Comparison of ENCODE assay signal across 9 cellular contexts in genomic region chr9:98707158-98708102, GRCh38. TPM values are rescaled to one million over a fixed set of nuclear protein-coding genes. Genes with fewer than 3 reads are reported as not detected.
DNase-seq lines count a peak whose midpoint lies in the region; ATAC-seq and TF ChIP-seq lines count a peak whose summit lies in the region.
"Had no signal": no experiment of that assay in that cellular context is flagged by ENCODE, and none has a peak within 500 bp of the region (broad histone marks: within the 10 kb centered on the region; RNA-seq: fewer than 3 reads in every experiment).

No MANE protein-coding gene starts in this region.

- H2AFZ ChIP-seq in fibroblast of lung (ENCODE audit: low read length): peak overlapping the region; percentile 33
- peak overlapping the region; percentile 27 for H2AFZ ChIP-seq in neural cell (ENCODE audit: low read depth, low read length)

- peak overlapping the region; percentile 82 for H3K4me2 ChIP-seq in fibroblast of lung (ENCODE audit: extremely low read depth, insufficient read depth, low read length)
- H3K4me2 ChIP-seq in neural cell (ENCODE audit: low read length): peak overlapping the region; percentile 87

- H3K36me3 ChIP-seq in fibroblast of lung (ENCODE audit: control insufficient read depth, insufficient read depth, low read length) (no peaks in the 10 kb centered on the region), neural cell (ENCODE audit: insufficient read depth, low read length) (no peaks in the 10 kb centered on the region)

- no peaks in the 10 kb centered on the region for H3K9me2 ChIP-seq in neural cell (ENCODE audit: insufficient read depth, low read length)

- DNase-seq in Daoy (ENCODE audit: low read depth) (peak; percentile 88), RWPE1 (ENCODE audit: low spot score) (peak; percentile 60), fibroblast of lung (ENCODE audit: low read depth in 2 of 2) (peak; percentile 82 to 83), omental fat pad (ENCODE audit: low spot score) (no peak)

- H3K9ac ChIP-seq in fibroblast of lung (ENCODE audit: insufficient read depth, low read length): no peak overlapping the region
- peak overlapping the region; percentile 69 for H3K9ac ChIP-seq in neural cell (ENCODE audit: low read length)

- peak; percentile 9 for TF ChIP-seq EP300 in neural cell (conservative IDR thresholded peaks at IDR 0.05; ENCODE audit: poor library complexity, severe bottlenecking)

- CTCF ChIA-PET in RWPE1 (lab: Yijun Ruan, JAX): interaction anchor here (0.7 to 1.9 kb wide), 2 partner anchors 392 to 549 kb away, joined by 3 to 5 read pairs; no protein-coding TSS in a partner anchor

- ATAC-seq in HG03442 (IDR thresholded peaks at IDR 0.05; ENCODE audit: unreplicated experiment): peak; percentile 42
- no peak for ATAC-seq in HG03025 (IDR thresholded peaks at IDR 0.05; ENCODE audit: low FRiP score, unreplicated experiment)
- no peak for ATAC-seq in HG02840 (IDR thresholded peaks at IDR 0.05; ENCODE audit: low FRiP score, unreplicated experiment)
- no peak for ATAC-seq in omental fat pad (ENCODE audit: low FRiP score)

- H3K9me3 ChIP-seq in fibroblast of lung (ENCODE audit: control insufficient read depth, insufficient read depth, low read depth, low read length) (no peaks in the 10 kb centered on the region), neural cell (ENCODE audit: low read length) (no peaks in the 10 kb centered on the region)

- H3K4me3 ChIP-seq in fibroblast of lung (replicated peaks in 1 of 4; ENCODE audit: control extremely low read depth in 1 of 4, insufficient read depth in 1 of 4, low read depth in 3 of 4, low read length in 4 of 4) (peak overlapping the region in 3 of 4 experiments; percentile 29 to 47 (median 42)), neural cell (ENCODE audit: low read length) (peak overlapping the region; percentile 91)

- H3K27me3 ChIP-seq in fibroblast of lung (ENCODE audit: control insufficient read depth, insufficient read depth, low read length) (peaks cover 36% of the 10 kb centered on the region), neural cell (ENCODE audit: insufficient read depth, low read depth, low read length) (peaks cover 52% of the 10 kb centered on the region)

- H3K79me2 ChIP-seq in fibroblast of lung (ENCODE audit: control insufficient read depth, insufficient read depth, low read length) (no peaks in the 10 kb centered on the region), neural cell (replicated peaks; ENCODE audit: insufficient read depth, low read length) (no peaks in the 10 kb centered on the region)

- H4K20me1 ChIP-seq in fibroblast of lung (ENCODE audit: control insufficient read depth, extremely low read depth, insufficient read depth, low read length) (no peaks in the 10 kb centered on the region), neural cell (ENCODE audit: insufficient read depth) (no peaks in the 10 kb centered on the region)

- no peaks in the 10 kb centered on the region for H3K4me1 ChIP-seq in fibroblast of lung (ENCODE audit: control insufficient read depth, extremely low read depth, insufficient read depth, low read length)

- TF ChIP-seq RAD21 in neural cell (conservative IDR thresholded peaks at IDR 0.05): peak; percentile 81

- H3K27ac ChIP-seq in RWPE1 (no peak overlapping the region), fibroblast of lung (ENCODE audit: insufficient read depth, low read length) (no peak overlapping the region), neural cell (ENCODE audit: low read length) (peak overlapping the region; percentile 72)

- POLR2A ChIA-PET in RWPE1 (lab: Yijun Ruan, JAX; ENCODE audit: low non-redundant PET): no interaction called here

- no peak; the same call in 1 of the 2 replicates for TF ChIP-seq CTCF in RWPE1 (conservative IDR thresholded peaks at IDR 0.05; ENCODE audit: low read depth)
- TF ChIP-seq CTCF in fibroblast of lung (conservative IDR thresholded peaks at IDR 0.05 in 1 of 2, IDR thresholded peaks at IDR 0.05 in 1 of 2; ENCODE audit: low read depth in 1 of 2, low read length in 2 of 2): peak; percentile 56 to 72
- TF ChIP-seq CTCF in neural cell (IDR thresholded peaks at IDR 0.05; ENCODE audit: poor library complexity, severe bottlenecking): peak; percentile 89
- no peak for TF ChIP-seq CTCF in omental fat pad (IDR thresholded peaks at IDR 0.05)

- no peaks in the 10 kb centered on the region for H3F3A ChIP-seq in neural cell (ENCODE audit: insufficient read depth, low read length, poor library complexity, severe bottlenecking)

TF ChIP-seq in neural cell, 6 proteins besides CTCF, POLR2A, EP300 and RAD21:
- TF ChIP-seq POLR2AphosphoS5 (IDR thresholded peaks at IDR 0.05) (no peak), SMC3 (conservative IDR thresholded peaks at IDR 0.05; ENCODE audit: poor library complexity) (peak; percentile 77), MXI1 (conservative IDR thresholded peaks at IDR 0.05; ENCODE audit: poor library complexity, severe bottlenecking) (peak; percentile 19)

RNA-seq across cellular contexts. Expression of gene GABBR2, which starts 1.3 kb away (rescaled TPM):
- 0.74 and 1.5 TPM in 2 replicates for total RNA-seq in Daoy (2014; rRNA removed; shearing (Covaris generic))
- under 0.01 and 0.33 TPM in 2 replicates for total RNA-seq in fibroblast of lung
- 0.32 and 0.88 TPM in 2 replicates for polyA plus RNA-seq in fibroblast of lung
- 0.78 and 1.3 TPM in 2 replicates for polyA plus RNA-seq in fibroblast of lung (2012)
- 1.6 and 17.3 TPM in 2 replicates for polyA minus RNA-seq in fibroblast of lung (ENCODE audit: low replicate concordance)
- polyA plus RNA-seq in neural cell: 7.1 and 8.7 TPM in 2 replicates
- polyA minus RNA-seq in neural cell: 23.9 and 31.6 TPM in 2 replicates
- total RNA-seq in omental fat pad: not detected
- total RNA-seq: activated CD8-positive, alpha-beta memory T cell treated with anti-CD3 and anti-CD28 coated beads for 36 hours had no signal

Comparison
In these comparisons a context has a peak if more than half of its experiments do, and no peak if none do; other contexts are left out.
1. CTCF ChIP-seq: peak in fibroblast of lung (2 of 2) and neural cell (single experiment); none in RWPE1 (single experiment) and omental fat pad (0 of 3).